ENCODE assay signal across 19 cellular contexts in genomic region chr6:155586036-155586557, GRCh38.
"Had no signal": no experiment of that assay in that cellular context is flagged by ENCODE, and none has a peak within 500 bp of the region (broad histone marks: within the 10 kb centered on the region; RNA-seq: fewer than 3 reads in every experiment).

No MANE protein-coding gene starts in this region.

- H3K27ac ChIP-seq: coronary artery, lower lobe of right lung, neutrophil, pancreas, skin epidermis, thoracic aorta, tibial nerve, upper lobe of left lung had no signal

- H3K4me3 ChIP-seq: coronary artery, lower lobe of right lung, pancreas, skin epidermis, thoracic aorta, tibial nerve, upper lobe of left lung had no signal

- H3K36me3 ChIP-seq: lower lobe of right lung, neutrophil, pancreas, thoracic aorta, tibial nerve, upper lobe of left lung had no signal

- ATAC-seq: left ventricle myocardium superior; lower lobe of right lung; natural killer cell; pancreas; right cardiac atrium; stimulated activated naive B cell treated with anti-CD40 and anti-IgM and Interleukin-4, amounts not matched to agents 10 μg/mL and 1 μg/mL and 100 μg/mL, for 72 hours had no signal

- DNase-seq: left ventricle myocardium superior; lower lobe of right lung; natural killer cell; pancreas; right cardiac atrium; stimulated activated CD4-positive, alpha-beta T cell treated with anti-CD3 and anti-CD28 coated beads, Interleukin-15, amount 100 ng/mL, for 24 hours; stimulated activated CD4-positive, alpha-beta T cell treated with anti-CD3 and anti-CD28 coated beads, Interleukin-2, amount 100 ng/mL, for 48 hours; stimulated activated naive B cell treated with anti-CD40 and anti-IgM and Interleukin-4, amounts not matched to agents 10 μg/mL and 1 μg/mL and 100 μg/mL, for 72 hours; upper lobe of left lung had no signal

- H3K4me1 Mint-ChIP-seq: natural killer cell had no signal

- H3K4me1 ChIP-seq: lower lobe of right lung, pancreas, tibial nerve, upper lobe of left lung had no signal

- H3K9me3 ChIP-seq: lower lobe of right lung, neutrophil, pancreas, thoracic aorta, upper lobe of left lung had no signal

- H3K36me3 Mint-ChIP-seq: natural killer cell; stimulated activated naive B cell treated with anti-CD40 and anti-IgM and Interleukin-4, amounts not matched to agents 10 μg/mL and 1 μg/mL and 100 μg/mL, for 72 hours had no signal

- FAIRE-seq: keratinocyte, pancreas, urothelium cell line had no signal

- H3K27me3 ChIP-seq: neutrophil, pancreas, tibial nerve, upper lobe of left lung had no signal

- H3K4me3 Mint-ChIP-seq: natural killer cell; neural crest cell; stimulated activated naive B cell treated with anti-CD40 and anti-IgM and Interleukin-4, amounts not matched to agents 10 μg/mL and 1 μg/mL and 100 μg/mL, for 72 hours; stimulated activated naive CD8-positive, alpha-beta T cell treated with anti-CD3 and anti-CD28 coated beads, Interleukin-15, Interleukin-2, amounts not matched to agents 100 ng/mL and 50 ng/mL, for 24 hours had no signal

- H3K27me3 Mint-ChIP-seq: progenitor cell of endocrine pancreas had no signal

- H3K27ac Mint-ChIP-seq: natural killer cell; progenitor cell of endocrine pancreas; stimulated activated naive B cell treated with anti-CD40 and anti-IgM and Interleukin-4, amounts not matched to agents 10 μg/mL and 1 μg/mL and 100 μg/mL, for 72 hours; stimulated activated naive CD8-positive, alpha-beta T cell treated with anti-CD3 and anti-CD28 coated beads, Interleukin-15, Interleukin-2, amounts not matched to agents 100 ng/mL and 50 ng/mL, for 24 hours had no signal
